ENCODE assay signal across 22 cellular contexts in the genomic region with DNA sequence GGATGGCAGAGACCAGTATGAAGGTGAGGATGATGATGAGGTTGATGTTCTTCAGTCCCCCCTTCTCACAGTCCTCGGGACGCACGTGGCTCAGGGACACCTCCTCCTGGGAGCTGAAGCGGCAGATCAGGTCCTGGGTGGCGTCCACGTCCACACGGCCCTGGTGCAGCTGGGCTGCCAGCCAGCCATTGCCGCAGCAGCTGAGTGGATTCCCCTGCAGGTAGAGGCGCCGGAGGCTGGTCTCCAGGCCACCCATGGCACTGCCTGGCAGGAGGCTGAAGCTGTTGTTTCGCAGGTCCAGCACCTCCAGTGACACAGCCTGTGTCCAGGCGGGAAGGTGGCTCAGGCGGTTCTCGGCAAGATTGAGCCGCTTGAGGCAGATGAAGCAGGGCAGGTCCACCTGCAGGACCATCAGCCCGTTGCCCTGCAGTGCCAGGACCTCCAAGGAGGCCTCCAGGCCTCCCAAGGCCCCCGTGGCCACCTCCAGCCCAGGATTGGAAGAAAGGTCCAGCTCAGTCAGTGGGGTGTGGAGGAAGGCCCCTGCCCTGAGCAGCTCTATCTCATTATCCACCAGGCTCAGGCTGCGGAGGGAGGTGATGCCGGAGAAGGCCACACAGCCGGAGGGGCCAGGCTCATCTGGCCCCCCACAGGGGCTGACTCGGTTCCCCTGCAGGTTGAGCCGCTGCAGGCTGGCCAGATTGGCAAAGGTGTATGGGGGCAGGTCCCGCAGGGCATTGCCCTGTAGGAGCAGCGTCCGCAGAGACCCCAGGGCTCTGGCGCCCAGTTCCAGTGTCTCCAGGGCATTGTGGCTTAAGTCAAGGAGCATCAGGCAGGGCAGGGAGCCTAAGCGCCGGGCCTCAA. TPM values are rescaled to one million over a fixed set of nuclear protein-coding genes. Genes with fewer than 3 reads are reported as not detected.
DNase-seq lines count a peak whose midpoint lies in the region; ATAC-seq and TF ChIP-seq lines count a peak whose summit lies in the region.
"Had no signal": no experiment of that assay in that cellular context is flagged by ENCODE, and none has a peak within 500 bp of the region (broad histone marks: within the 10 kb centered on the region; RNA-seq: fewer than 3 reads in every experiment).

No MANE protein-coding gene starts in this region.

- peak; percentile 61 for DNase-seq in activated effector memory CD4-positive, alpha-beta T cell treated with anti-CD3 and anti-CD28 coated beads, Interleukin-2, amount 50 U/mL, for 16 hours
- no peak for DNase-seq in activated effector memory CD4-positive, alpha-beta T cell treated with Interleukin-2 at 50 U/mL for 16 hours
- peak; percentile 65 for DNase-seq in coronary artery (ENCODE audit: low spot score)
- DNase-seq in neural crest cell (ENCODE audit: low read depth, low spot score): no peak
- DNase-seq in transverse colon: peak; percentile 5
- no peak for DNase-seq in hepatocyte (ENCODE audit: low spot score)
- no peak for DNase-seq in neural progenitor cell (ENCODE audit: low spot score)
- DNase-seq: activated CD4-positive, alpha-beta memory T cell treated with anti-CD3 and anti-CD28 coated beads, Interleukin-2, amount 10 ng/mL, durations not matched to agents 7 days and 5 days; activated gamma-delta T cell treated with Interleukin-2 at 50 U/mL for 16 hours; DND-41; effector memory CD4-positive, alpha-beta T cell; foreskin keratinocyte; NCI-H1436 treated with DMSO at 0.1 percent for 48 hours; NCI-H2107; NCI-H446 had no signal

- H2AFZ ChIP-seq in hepatocyte (no peak overlapping the region), neural progenitor cell (replicated peaks) (no peak overlapping the region)
- H2AFZ ChIP-seq: PC-9 had no signal

- no peaks in the 10 kb centered on the region for H3K36me3 ChIP-seq in transverse colon
- no peaks in the 10 kb centered on the region for H3K36me3 ChIP-seq in hepatocyte (replicated peaks; ENCODE audit: insufficient read depth, low read depth)
- no peaks in the 10 kb centered on the region for H3K36me3 ChIP-seq in neural progenitor cell

- 90% methylated on average over 25 of the region's 28 CpGs; no CpG with 5 or more reads in 1 of the 2 donors for WGBS in transverse colon (ENCODE audit: low coverage in 1 of 2), 2 donors
- WGBS in hepatocyte (ENCODE audit: low lambda C conversion rate, missing lambda C conversion rate): 97% methylated on average over 28 of the region's 28 CpGs

- H3K27me3 ChIP-seq in transverse colon (no peaks in the 10 kb centered on the region), hepatocyte (no peaks in the 10 kb centered on the region), neural progenitor cell (no peaks in the 10 kb centered on the region)
- H3K27me3 ChIP-seq: tibial nerve had no signal

- in situ Hi-C loops in transverse colon (cut with MboI; ENCODE audit: low pct_ligation_motif_present in 1 of 4, low pct_unique_long_range_greater_than_20kb in 1 of 4, low sequenced_read_pairs in 3 of 4): no loop called here

- no peaks in the 10 kb centered on the region for H3K36me3 Mint-ChIP-seq in neural crest cell (ENCODE audit: low read depth)
- H3K36me3 Mint-ChIP-seq in neural progenitor cell: no peaks in the 10 kb centered on the region
- H3K36me3 Mint-ChIP-seq: memory B cell had no signal

- H3K27me3 Mint-ChIP-seq in neural crest cell (ENCODE audit: low read depth) (no peaks in the 10 kb centered on the region), neural progenitor cell (ENCODE audit: insufficient read depth, low read depth) (peaks cover 9% of the 10 kb centered on the region)
- H3K27me3 Mint-ChIP-seq: activated CD4-positive, alpha-beta memory T cell treated with anti-CD3 and anti-CD28 coated beads, Interleukin-2, amount 10 ng/mL, durations not matched to agents 7 days and 5 days; stimulated activated naive CD8-positive, alpha-beta T cell treated with anti-CD3 and anti-CD28 coated beads, Interleukin-15, Interleukin-2, amounts not matched to agents 100 ng/mL and 50 ng/mL, for 24 hours had no signal

- no peak overlapping the region for H3K9ac ChIP-seq in neural progenitor cell

- H3F3A ChIP-seq in neural progenitor cell (ENCODE audit: low read depth): no peaks in the 10 kb centered on the region

- H3K9me3 Mint-ChIP-seq in neural crest cell (no peaks in the 10 kb centered on the region), neural progenitor cell (no peaks in the 10 kb centered on the region)
- H3K9me3 Mint-ChIP-seq: activated CD4-positive, alpha-beta memory T cell treated with anti-CD3 and anti-CD28 coated beads, Interleukin-2, amount 10 ng/mL, durations not matched to agents 7 days and 5 days; memory B cell; stimulated activated naive CD8-positive, alpha-beta T cell treated with anti-CD3 and anti-CD28 coated beads, Interleukin-15, Interleukin-2, amounts not matched to agents 100 ng/mL and 50 ng/mL, for 24 hours had no signal

- H3K27ac ChIP-seq in coronary artery (peak overlapping the region; percentile 54 to 90), transverse colon (no peak overlapping the region), hepatocyte (no peak overlapping the region), neural progenitor cell (no peak overlapping the region)
- H3K27ac ChIP-seq: A549, foreskin keratinocyte, PC-9, tibial nerve had no signal

- H3K4me3 ChIP-seq in coronary artery (no peak overlapping the region), transverse colon (no peak overlapping the region), hepatocyte (no peak overlapping the region), neural progenitor cell (no peak overlapping the region)
- H3K4me3 ChIP-seq: A549, PC-9, tibial nerve had no signal

- H3K9me3 ChIP-seq in transverse colon: no peaks in the 10 kb centered on the region
- no peaks in the 10 kb centered on the region for H3K9me3 ChIP-seq in hepatocyte (ENCODE audit: low read depth)
- no peaks in the 10 kb centered on the region for H3K9me3 ChIP-seq in neural progenitor cell (ENCODE audit: low read depth)
- H3K9me3 ChIP-seq: A549, tibial nerve had no signal

- TF ChIP-seq EP300 in transverse colon (IDR thresholded peaks at IDR 0.05; ENCODE audit: low read depth): no peak

- peak overlapping the region; percentile 57 for H3K27ac Mint-ChIP-seq in neural crest cell (ENCODE audit: unreplicated experiment)
- H3K27ac Mint-ChIP-seq in neural progenitor cell: no peak overlapping the region
- H3K27ac Mint-ChIP-seq: activated CD4-positive, alpha-beta memory T cell treated with anti-CD3 and anti-CD28 coated beads, Interleukin-2, amount 10 ng/mL, durations not matched to agents 7 days and 5 days; memory B cell; stimulated activated naive CD8-positive, alpha-beta T cell treated with anti-CD3 and anti-CD28 coated beads, Interleukin-15, Interleukin-2, amounts not matched to agents 100 ng/mL and 50 ng/mL, for 24 hours had no signal

- no peak for ATAC-seq in GM21576 (IDR thresholded peaks at IDR 0.05; ENCODE audit: unreplicated experiment)
- ATAC-seq: foreskin keratinocyte had no signal

- H3K9me2 ChIP-seq in hepatocyte (replicated peaks; ENCODE audit: insufficient read depth): no peaks in the 10 kb centered on the region

- intact Hi-C loops in transverse colon (cut with DNase I; ENCODE audit: low total_unique reads): no loop called here

- no peaks in the 10 kb centered on the region for H3K79me2 ChIP-seq in hepatocyte
- no peaks in the 10 kb centered on the region for H3K79me2 ChIP-seq in neural progenitor cell (ENCODE audit: low read depth)

- no peaks in the 10 kb centered on the region for H3K4me1 Mint-ChIP-seq in neural crest cell
- peaks cover 19% of the 10 kb centered on the region for H3K4me1 Mint-ChIP-seq in neural progenitor cell

- no peak overlapping the region for H3K4me3 Mint-ChIP-seq in neural crest cell
- no peak overlapping the region for H3K4me3 Mint-ChIP-seq in neural progenitor cell
- H3K4me3 Mint-ChIP-seq: activated CD4-positive, alpha-beta memory T cell treated with anti-CD3 and anti-CD28 coated beads, Interleukin-2, amount 10 ng/mL, durations not matched to agents 7 days and 5 days; memory B cell; stimulated activated naive CD8-positive, alpha-beta T cell treated with anti-CD3 and anti-CD28 coated beads, Interleukin-15, Interleukin-2, amounts not matched to agents 100 ng/mL and 50 ng/mL, for 24 hours had no signal

- H4K20me1 ChIP-seq in hepatocyte (ENCODE audit: insufficient read depth, poor library complexity, severe bottlenecking) (no peaks in the 10 kb centered on the region), neural progenitor cell (ENCODE audit: low read depth) (no peaks in the 10 kb centered on the region)

- no peak for TF ChIP-seq POLR2A in transverse colon (IDR thresholded peaks at IDR 0.05)

- TF ChIP-seq CTCF in coronary artery (IDR thresholded peaks at IDR 0.05) (no peak), neural crest cell (conservative IDR thresholded peaks at IDR 0.05) (no peak), transverse colon (IDR thresholded peaks at IDR 0.05) (no peak), hepatocyte (IDR thresholded peaks at IDR 0.05; ENCODE audit: poor library complexity) (no peak), neural progenitor cell (IDR thresholded peaks at IDR 0.05) (no peak)

- H3K4me1 ChIP-seq in transverse colon: peaks cover 1 to 22% (median 16%) of the 10 kb centered on the region in 4 donors
- H3K4me1 ChIP-seq in hepatocyte (ENCODE audit: insufficient read depth): peaks cover 19% of the 10 kb centered on the region
- no peaks in the 10 kb centered on the region for H3K4me1 ChIP-seq in neural progenitor cell
- H3K4me1 ChIP-seq: A549, foreskin keratinocyte had no signal

- H3K4me2 ChIP-seq in hepatocyte (no peak overlapping the region), neural progenitor cell (no peak overlapping the region)
- H3K4me2 ChIP-seq: A549, PC-9 had no signal

RNA-seq across cellular contexts. Expression of gene LRRC32, which starts 10.6 kb away (rescaled TPM):
- total RNA-seq in neural crest cell (0.61 and 0.77 TPM in 2 replicates), transverse colon (10 to 100 TPM in 1 of 4 donors, 1 to 10 TPM in 3; 5.1 to 11.5 (median 9.1) TPM), hepatocyte (14.7 and 25.5 TPM in 2 replicates), neural progenitor cell (ENCODE audit: low replicate concordance) (0.21 and 1.1 TPM in 2 replicates)
- 75.2 and 80.4 TPM in 2 replicates for polyA plus RNA-seq in hepatocyte
- total RNA-seq: foreskin keratinocyte, PC-9 had no signal
- polyA plus RNA-seq: keratinocyte had no signal

Comparison
In these comparisons a context has a peak if more than half of its experiments do, and no peak if none do; other contexts are left out.
1. DNase-seq: peak in activated effector memory CD4-positive, alpha-beta T cell treated with anti-CD3 and anti-CD28 coated beads, Interleukin-2, amount 50 U/mL, for 16 hours (single experiment), coronary artery (single experiment) and transverse colon (single experiment); none in activated effector memory CD4-positive, alpha-beta T cell treated with Interleukin-2 at 50 U/mL for 16 hours (single experiment), neural crest cell (single experiment), hepatocyte (single experiment) and neural progenitor cell (single experiment).
2. H3K27ac ChIP-seq: peak in coronary artery (2 of 2); none in transverse colon (0 of 4), hepatocyte (single experiment) and neural progenitor cell (single experiment).